Comparison of ENCODE assay signal across 9 cellular contexts in genomic region chr1:15836772-15837669, GRCh38. TPM values are rescaled to one million over a fixed set of nuclear protein-coding genes. Genes with fewer than 3 reads are reported as not detected.
DNase-seq lines count a peak whose midpoint lies in the region; ATAC-seq and TF ChIP-seq lines count a peak whose summit lies in the region.
"Had no signal": no experiment of that assay in that cellular context is flagged by ENCODE, and none has a peak within 500 bp of the region (broad histone marks: within the 10 kb centered on the region; RNA-seq: fewer than 3 reads in every experiment).

No MANE protein-coding gene starts in this region.

- CTCF ChIA-PET in PC-3 (lab: Charles Lee) = no interaction called here

- H3K9ac ChIP-seq in PC-3 (ENCODE audit: low read length) = no peak overlapping the region

- H3K36me3 ChIP-seq in PC-3 (ENCODE audit: low read depth, low read length) (no peaks in the 10 kb centered on the region), lower lobe of right lung (no peaks in the 10 kb centered on the region)
- H3K36me3 ChIP-seq: cardiac muscle cell had no signal

- H3K4me1 ChIP-seq in PC-3 (ENCODE audit: insufficient read depth, low read length) (peaks cover 19% of the 10 kb centered on the region), lower lobe of right lung (peaks cover 24% of the 10 kb centered on the region)

- no peaks in the 10 kb centered on the region for H3F3A ChIP-seq in PC-3 (ENCODE audit: low read length, unreplicated experiment)

- H3K4me3 ChIP-seq in PC-3 (ENCODE audit: low read length) (no peak overlapping the region), lower lobe of right lung (peak overlapping the region; percentile 67)

- no peak for TF ChIP-seq CTCF in PC-3 (conservative IDR thresholded peaks at IDR 0.05; ENCODE audit: low read depth, low read length)
- TF ChIP-seq CTCF in lower lobe of right lung (IDR thresholded peaks at IDR 0.05) = no peak

- no peaks in the 10 kb centered on the region for H4K20me1 ChIP-seq in PC-3 (ENCODE audit: low read length)

- POLR2A ChIA-PET in PC-3 (lab: Charles Lee; ENCODE audit: unreplicated experiment) = interaction anchor here (0.7 kb wide), 1 partner anchor 41 kb away, joined by 5 read pairs; no protein-coding TSS in a partner anchor

- H3K4me3 Mint-ChIP-seq in activated naive CD8-positive, alpha-beta T cell treated with anti-CD3 and anti-CD28 coated beads for 36 hours = peak overlapping the region; percentile 89

- peaks cover 26% of the 10 kb centered on the region for H3K4me1 Mint-ChIP-seq in activated naive CD8-positive, alpha-beta T cell treated with anti-CD3 and anti-CD28 coated beads for 36 hours

- DNase-seq in CMK (ENCODE audit: low read depth) = peak; percentile 82
- no peak for DNase-seq in PC-3
- peak; percentile 85 for DNase-seq in activated naive CD8-positive, alpha-beta T cell treated with anti-CD3 and anti-CD28 coated beads for 36 hours
- DNase-seq in lower lobe of right lung = peak; percentile 87
- DNase-seq in stimulated activated CD8-positive, alpha-beta memory T cell treated with anti-CD3 and anti-CD28 coated beads, Interleukin-15, amount 100 ng/mL, for 48 hours (ENCODE audit: low read depth in 2 of 2) = peak; percentile 58 to 72
- DNase-seq in DMS114 treated with DMSO at 0.1 percent for 48 hours (lab: John Stamatoyannopoulos, UW; ENCODE audit: unreplicated experiment) = no peak
- no peak for DNase-seq in NCI-H748 treated with DMSO at 0.1 percent for 48 hours (lab: John Stamatoyannopoulos, UW)

- intact Hi-C loops in PC-3 (cut with micrococcal nuclease) = no loop called here
- intact Hi-C loops in lower lobe of right lung (cut with DNase I) = no loop called here

- no peak overlapping the region for H2AFZ ChIP-seq in PC-3 (ENCODE audit: low read length)

- no TSS peak for BruUV-seq in PC-3 (replicated peaks; lab: Mats Ljungman, UMichigan)

- H3K9me3 ChIP-seq in PC-3 (ENCODE audit: low read length) (no peaks in the 10 kb centered on the region), lower lobe of right lung (no peaks in the 10 kb centered on the region)

- H3K4me2 ChIP-seq in PC-3 (ENCODE audit: low read length) = peak overlapping the region; percentile 100

- H3K79me2 ChIP-seq in PC-3 (ENCODE audit: low read length) = peaks cover 18% of the 10 kb centered on the region

- H3K27me3 ChIP-seq in PC-3 (ENCODE audit: low read length) = no peaks in the 10 kb centered on the region
- no peaks in the 10 kb centered on the region for H3K27me3 ChIP-seq in lower lobe of right lung (ENCODE audit: low read depth)
- H3K27me3 ChIP-seq: cardiac muscle cell had no signal

- H3K27me3 Mint-ChIP-seq in activated naive CD8-positive, alpha-beta T cell treated with anti-CD3 and anti-CD28 coated beads for 36 hours = no peaks in the 10 kb centered on the region

- H3K27ac Mint-ChIP-seq in activated naive CD8-positive, alpha-beta T cell treated with anti-CD3 and anti-CD28 coated beads for 36 hours = peak overlapping the region; percentile 98

- H3K9me2 ChIP-seq in PC-3 (replicated peaks; ENCODE audit: low read length) = no peaks in the 10 kb centered on the region

- no peaks in the 10 kb centered on the region for H3K9me3 Mint-ChIP-seq in activated naive CD8-positive, alpha-beta T cell treated with anti-CD3 and anti-CD28 coated beads for 36 hours

- ATAC-seq in PC-3 (no peak), lower lobe of right lung (peak; percentile 4 to 53), HG03095 (IDR thresholded peaks at IDR 0.05; ENCODE audit: unreplicated experiment) (no peak)

- H3K36me3 Mint-ChIP-seq in activated naive CD8-positive, alpha-beta T cell treated with anti-CD3 and anti-CD28 coated beads for 36 hours = peaks cover 5% of the 10 kb centered on the region

- H3K27ac ChIP-seq in PC-3 (ENCODE audit: low read length) (no peak overlapping the region), lower lobe of right lung (peak overlapping the region; percentile 98)

RNA-seq across cellular contexts. Expression of gene SPEN, which starts 10.5 kb away (rescaled TPM):
- total RNA-seq in PC-3 (2014; rRNA removed) (26.7 and 35.7 TPM in 2 replicates), lower lobe of right lung (54.7 TPM)
- 10 to 100 TPM; 49.3 to 51.9 TPM for total RNA-seq in activated naive CD8-positive, alpha-beta T cell treated with anti-CD3 and anti-CD28 coated beads for 36 hours

RNA-seq across cellular contexts. Expression of gene UQCRHL, which starts 29.6 kb away (rescaled TPM):
- total RNA-seq in PC-3 (2014; rRNA removed) (8.7 and 11.2 TPM in 2 replicates), lower lobe of right lung (1.1 TPM)
- 1 to 10 TPM; 1.9 to 2.0 TPM for total RNA-seq in activated naive CD8-positive, alpha-beta T cell treated with anti-CD3 and anti-CD28 coated beads for 36 hours

Comparison
In these comparisons a context has a peak if more than half of its experiments do, and no peak if none do; other contexts are left out.
1. DNase-seq: peak in CMK (single experiment), activated naive CD8-positive, alpha-beta T cell treated with anti-CD3 and anti-CD28 coated beads for 36 hours (single experiment), lower lobe of right lung (single experiment) and stimulated activated CD8-positive, alpha-beta memory T cell treated with anti-CD3 and anti-CD28 coated beads, Interleukin-15, amount 100 ng/mL, for 48 hours (2 of 2); none in PC-3 (single experiment), DMS114 treated with DMSO at 0.1 percent for 48 hours (single experiment) and NCI-H748 treated with DMSO at 0.1 percent for 48 hours (single experiment).
2. ATAC-seq: peak in lower lobe of right lung (2 of 2); none in PC-3 (single experiment) and HG03095 (single experiment).